ENCODE assay signal across 8 cellular contexts in the genomic region with DNA sequence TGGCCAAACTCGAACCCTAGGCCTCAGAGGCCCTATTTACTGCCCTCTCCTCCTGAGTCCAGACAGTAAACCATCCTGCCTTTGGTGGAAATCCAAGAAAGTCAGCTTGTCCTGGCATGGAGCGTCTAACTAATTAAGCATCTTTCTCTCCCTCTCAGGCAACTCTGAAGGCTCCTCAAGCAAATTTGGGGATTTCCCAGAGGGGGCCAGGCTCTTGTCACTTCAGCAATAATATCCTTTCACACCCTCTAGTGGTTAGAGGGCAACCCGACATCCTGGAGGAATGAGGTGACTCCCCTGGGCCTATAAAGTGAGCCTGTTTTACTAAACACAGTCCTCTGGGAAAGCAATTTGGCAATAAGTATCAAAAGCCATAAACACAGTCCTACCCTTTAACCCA.
A peak's percentile ranks its signal among the peaks of the same experiment; 100 is the strongest.
DNase-seq lines count a peak whose midpoint lies in the region; ATAC-seq, FAIRE-seq and TF ChIP-seq lines count a peak whose summit lies in the region.

No MANE protein-coding gene starts in this region.

- TF ChIP-seq POLR2A in gastroesophageal sphincter (IDR thresholded peaks at IDR 0.05): no peak

- no peak for FAIRE-seq in urothelium cell line (lab: Jason Lieb, UNC)

- 0% methylated on average over 1 of the region's 3 CpGs; no CpG with 5 or more reads in 1 of the 2 donors for WGBS in gastroesophageal sphincter (ENCODE audit: low coverage in 1 of 2), 2 donors

- H3K4me1 ChIP-seq in gastroesophageal sphincter: no peaks in the 10 kb centered on the region

- TF ChIP-seq EP300 in gastroesophageal sphincter (IDR thresholded peaks at IDR 0.05): no peak

- H3K36me3 ChIP-seq in gastroesophageal sphincter: no peaks in the 10 kb centered on the region

- peak in 1 of 4 experiments; percentile 46 for TF ChIP-seq CTCF in gastroesophageal sphincter (IDR thresholded peaks at IDR 0.05)

- no peak overlapping the region for H3K4me3 ChIP-seq in gastroesophageal sphincter

- DNase-seq in DMS114 treated with DMSO at 0.1 percent for 48 hours (lab: John Stamatoyannopoulos, UW; ENCODE audit: unreplicated experiment) (peak; percentile 72), SKM-1 treated with dmso at 0.1 percent for 144 hours (lab: John Stamatoyannopoulos, UW; ENCODE audit: unreplicated experiment) (peak; percentile 32), medulla oblongata (ENCODE audit: extremely low spot score) (peak; percentile 12), urothelium cell line (ENCODE audit: low spot score) (peak; percentile 50)
- DNase-seq in activated naive CD8-positive, alpha-beta T cell treated with anti-CD3 and anti-CD28 coated beads, Interleukin-2, amount 50 U/mL, for 16 hours (ENCODE audit: low read depth, low spot score): peak; percentile 38

- H3K27ac ChIP-seq in gastroesophageal sphincter: no peak overlapping the region

- peaks cover 0 to 5% (median 0%) of the 10 kb centered on the region in 3 donors for H3K9me3 ChIP-seq in gastroesophageal sphincter

- no peaks in the 10 kb centered on the region for H3K27me3 ChIP-seq in gastroesophageal sphincter

- ATAC-seq in GM19468 (IDR thresholded peaks at IDR 0.05; ENCODE audit: extremely low read depth, unreplicated experiment): peak; percentile 67
- ATAC-seq in HG03521 (IDR thresholded peaks at IDR 0.05; ENCODE audit: unreplicated experiment): peak; percentile 97
- no peak for ATAC-seq in gastroesophageal sphincter

Comparison
In these comparisons a context has a peak if more than half of its experiments do, and no peak if none do; other contexts are left out.
1. DNase-seq: peak in every context shown above with its lines; median percentile 72 in DMS114 treated with DMSO at 0.1 percent for 48 hours; 50 in urothelium cell line; 38 in activated naive CD8-positive, alpha-beta T cell treated with anti-CD3 and anti-CD28 coated beads, Interleukin-2, amount 50 U/mL, for 16 hours; 32 in SKM-1 treated with dmso at 0.1 percent for 144 hours; 12 in medulla oblongata.